Comparison of ENCODE assay signal across 10 cellular contexts in genomic region chr20:22586645-22587310, GRCh38. TPM values are rescaled to one million over a fixed set of nuclear protein-coding genes. Genes with fewer than 3 reads are reported as not detected.
A peak's percentile ranks its signal among the peaks of the same experiment; 100 is the strongest.
DNase-seq lines count a peak whose midpoint lies in the region; ATAC-seq and TF ChIP-seq lines count a peak whose summit lies in the region.
"Had no signal": no experiment of that assay in that cellular context is flagged by ENCODE, and none has a peak within 500 bp of the region (broad histone marks: within the 10 kb centered on the region; RNA-seq: fewer than 3 reads in every experiment).

No MANE protein-coding gene starts in this region.

- intact Hi-C loops in Right ventricle myocardium superior (cut with DNase I) (no loop called here), cardiac septum (cut with DNase I) (no loop called here), aorta (cut with DNase I) (loop anchor here in 1 of 2 donors (5.0 kb wide), 1 partner anchor 249 kb away; no protein-coding TSS in a partner anchor)

- no peaks in the 10 kb centered on the region for H3K9me3 ChIP-seq in aorta (ENCODE audit: control insufficient read depth, low read length)

- no peak for ATAC-seq in Right ventricle myocardium superior (ENCODE audit: poor library complexity)
- peak; percentile 48 for ATAC-seq in aorta (ENCODE audit: low FRiP score)
- ATAC-seq in GM19463 (IDR thresholded peaks at IDR 0.05; ENCODE audit: unreplicated experiment) = no peak

- H3K4me1 ChIP-seq in aorta (ENCODE audit: control insufficient read depth in 1 of 2, insufficient read depth in 2 of 2, low read length in 2 of 2) = no peaks in the 10 kb centered on the region

- 4 to 7% methylated on average over 46 to 47 of the region's 47 CpGs for WGBS in aorta, 2 donors

- TF ChIP-seq CTCF in VCaP (conservative IDR thresholded peaks at IDR 0.05) = peak; percentile 75

- no peak overlapping the region for H3K27ac ChIP-seq in VCaP
- H3K27ac ChIP-seq in aorta (ENCODE audit: low read depth in 1 of 2, low read length in 2 of 2) = no peak overlapping the region

- H3K36me3 ChIP-seq in aorta (ENCODE audit: control insufficient read depth in 1 of 2, insufficient read depth in 2 of 2, low read length in 1 of 2) = no peaks in the 10 kb centered on the region

- H3K4me3 ChIP-seq in aorta (ENCODE audit: low read length in 2 of 2) = no peak overlapping the region

- peak; percentile 56 for DNase-seq in Right ventricle myocardium superior
- DNase-seq in cardiac septum (ENCODE audit: low spot score) = no peak
- peak; percentile 71 for DNase-seq in iPS-NIHi7 (ENCODE audit: extremely low spot score)
- DNase-seq in aorta = peak in 1 of 2 donors; percentile 81
- no peak for DNase-seq in NCI-H1436 (lab: John Stamatoyannopoulos, UW)
- no peak for DNase-seq in NCI-H2029 (lab: John Stamatoyannopoulos, UW)
- DNase-seq: GDM1 had no signal

- peaks cover 0 to 2% of the 10 kb centered on the region in 2 donors for H3K27me3 ChIP-seq in aorta (ENCODE audit: control insufficient read depth in 1 of 2, insufficient read depth in 2 of 2, low read length in 1 of 2)

RNA-seq across cellular contexts. Expression of gene FOXA2, which starts 2.4 kb away (rescaled TPM):
- not detected for total RNA-seq in Right ventricle myocardium superior
- not detected for total RNA-seq in cardiac septum
- total RNA-seq in aorta = not detected
- under 1 TPM in 1 of 2 donors, not detected in 1; 0.88 TPM for polyA plus RNA-seq in aorta
- total RNA-seq: RPMI7951 had no signal

Comparison
In these comparisons a context has a peak if more than half of its experiments do, and no peak if none do; other contexts are left out.
1. DNase-seq: peak in Right ventricle myocardium superior (single experiment) and iPS-NIHi7 (single experiment); none in cardiac septum (single experiment), NCI-H1436 (single experiment) and NCI-H2029 (single experiment).